8 cellular contexts compared by ENCODE assay signal in genomic region chr16:3183445-3184139, GRCh38.
DNase-seq lines count a peak whose midpoint lies in the region; ATAC-seq and TF ChIP-seq lines count a peak whose summit lies in the region.

No MANE protein-coding gene starts in this region.

- peak; percentile 29 for TF ChIP-seq CTCF in WI38 (IDR thresholded peaks at IDR 0.05; ENCODE audit: low read depth, low read length)
- no peak for TF ChIP-seq CTCF in fibroblast of pulmonary artery (IDR thresholded peaks at IDR 0.05; ENCODE audit: low read length, missing control alignments)

- DNase-seq in DMS53 (lab: John Stamatoyannopoulos, UW) (peak; percentile 54), DMS53 treated with DMSO at 0.1 percent for 48 hours (lab: John Stamatoyannopoulos, UW; ENCODE audit: unreplicated experiment) (no peak), fibroblast of pulmonary artery (ENCODE audit: low read depth) (no peak), skeletal muscle cell (ENCODE audit: low read depth) (no peak), LoVo (ENCODE audit: low spot score) (no peak), dedifferentiated amniotic fluid mesenchymal stem cell (ENCODE audit: extremely low spot score) (no peak)

- H3K4me3 ChIP-seq in WI38 (ENCODE audit: low read depth, low read length): peak overlapping the region; percentile 66
- peak overlapping the region; percentile 45 for H3K4me3 ChIP-seq in fibroblast of pulmonary artery (replicated peaks; ENCODE audit: low read depth, low read length)
- peak overlapping the region; percentile 49 for H3K4me3 ChIP-seq in skeletal muscle cell (ENCODE audit: low read depth, low read length)

- ATAC-seq in GM21367 (IDR thresholded peaks at IDR 0.05; ENCODE audit: unreplicated experiment): no peak
